Comparison of ENCODE assay signal across 10 cellular contexts in genomic region chr9:94912700-94913249, GRCh38.
DNase-seq lines count a peak whose midpoint lies in the region; ATAC-seq and TF ChIP-seq lines count a peak whose summit lies in the region.
"Had no signal": no experiment of that assay in that cellular context is flagged by ENCODE, and none has a peak within 500 bp of the region (broad histone marks: within the 10 kb centered on the region; RNA-seq: fewer than 3 reads in every experiment).

No MANE protein-coding gene starts in this region.

- H3K27ac Mint-ChIP-seq in chondrocyte (ENCODE audit: unreplicated experiment): peak overlapping the region; percentile 94
- no peak overlapping the region for H3K27ac Mint-ChIP-seq in stimulated activated naive B cell treated with anti-CD40 and anti-IgM and Interleukin-4, amounts not matched to agents 10 μg/mL and 1 μg/mL and 100 μg/mL, for 72 hours
- H3K27ac Mint-ChIP-seq: activated naive CD4-positive, alpha-beta T cell treated with anti-CD3 and anti-CD28 coated beads, Interleukin-2, amount 50 U/mL, for 24 hours had no signal

- no peak overlapping the region for H3K4me3 Mint-ChIP-seq in chondrocyte (ENCODE audit: unreplicated experiment)
- no peak overlapping the region for H3K4me3 Mint-ChIP-seq in stimulated activated naive B cell treated with anti-CD40 and anti-IgM and Interleukin-4, amounts not matched to agents 10 μg/mL and 1 μg/mL and 100 μg/mL, for 72 hours
- H3K4me3 Mint-ChIP-seq: activated naive CD4-positive, alpha-beta T cell treated with anti-CD3 and anti-CD28 coated beads, Interleukin-2, amount 50 U/mL, for 24 hours had no signal

- peak; percentile 34; the same call in 1 of the 2 replicates for TF ChIP-seq RAD21 in Ishikawa (IDR thresholded peaks at IDR 0.05; ENCODE audit: low read depth)

- peak; percentile 92 for TF ChIP-seq EP300 in Ishikawa (IDR thresholded peaks at IDR 0.05; ENCODE audit: borderline replicate concordance)

- TF ChIP-seq CTCF in AG10803 (conservative IDR thresholded peaks at IDR 0.05; ENCODE audit: low read length) (no peak), chondrocyte (IDR thresholded peaks at IDR 0.05) (no peak)

- no peak for ATAC-seq in stimulated activated naive B cell treated with anti-CD40 and anti-IgM and Interleukin-4, amounts not matched to agents 10 μg/mL and 1 μg/mL and 100 μg/mL, for 72 hours (replicated peaks)
- ATAC-seq in HG03108 (IDR thresholded peaks at IDR 0.05; ENCODE audit: unreplicated experiment): no peak

- no peaks in the 10 kb centered on the region for H3K36me3 Mint-ChIP-seq in chondrocyte (ENCODE audit: low read depth)
- peaks cover 3 to 9% of the 10 kb centered on the region in 2 donors for H3K36me3 Mint-ChIP-seq in stimulated activated naive B cell treated with anti-CD40 and anti-IgM and Interleukin-4, amounts not matched to agents 10 μg/mL and 1 μg/mL and 100 μg/mL, for 72 hours

- peaks cover 94% of the 10 kb centered on the region for H3K4me1 Mint-ChIP-seq in chondrocyte (ENCODE audit: low read depth)
- H3K4me1 Mint-ChIP-seq in stimulated activated naive B cell treated with anti-CD40 and anti-IgM and Interleukin-4, amounts not matched to agents 10 μg/mL and 1 μg/mL and 100 μg/mL, for 72 hours: peaks cover 3 to 5% of the 10 kb centered on the region in 2 donors
- H3K4me1 Mint-ChIP-seq: activated naive CD4-positive, alpha-beta T cell treated with anti-CD3 and anti-CD28 coated beads, Interleukin-2, amount 50 U/mL, for 24 hours had no signal

- peak; percentile 95 for DNase-seq in AG10803 (ENCODE audit: low read depth)
- DNase-seq in chondrocyte (ENCODE audit: low spot score): no peak
- peak; percentile 30 for DNase-seq in medulla oblongata (ENCODE audit: extremely low spot score)
- DNase-seq in NCI-H1694 (lab: John Stamatoyannopoulos, UW): no peak
- no peak for DNase-seq in stimulated activated naive B cell treated with anti-CD40 and anti-IgM and Interleukin-4, amounts not matched to agents 10 μg/mL and 1 μg/mL and 100 μg/mL, for 72 hours
- no peak for DNase-seq in T1000 (lab: John Stamatoyannopoulos, UW)

- H3K9me3 Mint-ChIP-seq in chondrocyte (ENCODE audit: low read depth): peaks cover 4% of the 10 kb centered on the region
- no peaks in the 10 kb centered on the region for H3K9me3 Mint-ChIP-seq in stimulated activated naive B cell treated with anti-CD40 and anti-IgM and Interleukin-4, amounts not matched to agents 10 μg/mL and 1 μg/mL and 100 μg/mL, for 72 hours
- H3K9me3 Mint-ChIP-seq: activated naive CD4-positive, alpha-beta T cell treated with anti-CD3 and anti-CD28 coated beads, Interleukin-2, amount 50 U/mL, for 24 hours had no signal

- no peaks in the 10 kb centered on the region for H3K27me3 Mint-ChIP-seq in chondrocyte (ENCODE audit: low read depth)
- no peaks in the 10 kb centered on the region for H3K27me3 Mint-ChIP-seq in stimulated activated naive B cell treated with anti-CD40 and anti-IgM and Interleukin-4, amounts not matched to agents 10 μg/mL and 1 μg/mL and 100 μg/mL, for 72 hours
- H3K27me3 Mint-ChIP-seq: activated naive CD4-positive, alpha-beta T cell treated with anti-CD3 and anti-CD28 coated beads, Interleukin-2, amount 50 U/mL, for 24 hours had no signal

- no peak overlapping the region for H3K4me3 ChIP-seq in AG10803 (ENCODE audit: low read length)
- H3K4me3 ChIP-seq: prostate gland had no signal

TF ChIP-seq in Ishikawa, 13 proteins besides CTCF, POLR2A, EP300 and RAD21:
- TF ChIP-seq USF1 (IDR thresholded peaks at IDR 0.05) (no peak), YY1 (IDR thresholded peaks at IDR 0.05; ENCODE audit: low read depth) (no peak), TEAD4 (IDR thresholded peaks at IDR 0.05) (peak; percentile 98), FOXM1 (IDR thresholded peaks at IDR 0.05; ENCODE audit: borderline replicate concordance, low read depth) (peak; percentile 81), MAX (IDR thresholded peaks at IDR 0.05) (0 out of 2 replicates have a peak, but pooled peaks have one; percentile 71), REST (IDR thresholded peaks at IDR 0.05; ENCODE audit: low read depth) (no peak), ZBTB7A (IDR thresholded peaks at IDR 0.05; ENCODE audit: low read depth) (no peak), TAF1 (IDR thresholded peaks at IDR 0.05; ENCODE audit: low read depth) (no peak), NFIC (IDR thresholded peaks at IDR 0.05) (peak; percentile 91), CEBPB (IDR thresholded peaks at IDR 0.05) (0 out of 2 replicates have a peak, but pooled peaks have one; percentile 7), CREB1 (IDR thresholded peaks at IDR 0.05; ENCODE audit: low read depth) (no peak), TCF12 (IDR thresholded peaks at IDR 0.05; ENCODE audit: low read depth) (peak; percentile 89), EGR1 (IDR thresholded peaks at IDR 0.05) (no peak)

Comparison
In these comparisons a context has a peak if more than half of its experiments do, and no peak if none do; other contexts are left out.
1. DNase-seq: peak in AG10803 (single experiment) and medulla oblongata (single experiment); none in chondrocyte (single experiment), NCI-H1694 (single experiment), stimulated activated naive B cell treated with anti-CD40 and anti-IgM and Interleukin-4, amounts not matched to agents 10 μg/mL and 1 μg/mL and 100 μg/mL, for 72 hours (single experiment) and T1000 (single experiment).